30 cellular contexts compared by ENCODE assay signal in the genomic region with DNA sequence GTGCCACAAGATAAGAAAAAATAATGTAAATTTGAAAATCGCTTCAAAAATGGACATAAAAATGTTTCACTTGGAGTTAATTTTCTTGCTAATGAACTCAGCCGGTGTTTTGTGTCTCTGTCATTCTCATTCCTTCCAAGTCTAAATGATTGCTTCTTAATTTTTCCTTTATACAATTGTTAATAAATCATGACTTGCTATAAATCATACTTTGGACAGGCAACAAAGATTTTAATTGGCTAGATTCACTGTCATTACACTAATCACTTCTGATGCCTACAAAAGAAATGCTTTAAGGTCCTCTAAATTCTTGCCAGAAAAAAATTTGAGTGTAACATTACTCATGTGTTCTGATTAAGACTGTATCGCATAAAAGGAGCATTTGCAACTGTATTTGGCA.
"Had no signal": no experiment of that assay in that cellular context is flagged by ENCODE, and none has a peak within 500 bp of the region (broad histone marks: within the 10 kb centered on the region; RNA-seq: fewer than 3 reads in every experiment).

No MANE protein-coding gene starts in this region.

- H3K4me2 ChIP-seq: smooth muscle cell had no signal

- H3K27me3 ChIP-seq: neutrophil, pancreas, spleen, suprapubic skin, testis, tibial artery, transverse colon, upper lobe of left lung, vagina had no signal

- H3K4me1 ChIP-seq: pancreas, prostate gland, spleen, suprapubic skin, testis, transverse colon, upper lobe of left lung, vagina had no signal

- FAIRE-seq: pancreas, urothelium cell line had no signal

- DNase-seq: naive thymus-derived CD8-positive, alpha-beta T cell; nephron progenitor cell; nucleus accumbens; pancreas; retina; right cardiac atrium; spleen; stimulated activated CD4-positive, alpha-beta T cell treated with anti-CD3 and anti-CD28 coated beads, Interleukin-12 subunit alpha, Interleukin-12 subunit beta, amount 100 ng/mL, for 4 hours; stimulated activated CD4-positive, alpha-beta T cell treated with anti-CD3 and anti-CD28 coated beads, Interleukin-1b, Interleukin-23, amount 100 ng/mL, for 48 hours; stimulated activated CD4-positive, alpha-beta T cell treated with anti-CD3 and anti-CD28 coated beads, Interleukin-4, amount 100 ng/mL, for 1 hour; stimulated activated CD4-positive, alpha-beta T cell treated with anti-CD3 and anti-CD28 coated beads, Interleukin-4, amount 100 ng/mL, for 4 hours; stimulated activated CD8-positive, alpha-beta memory T cell treated with anti-CD3 and anti-CD28 coated beads, Interleukin-4, amount 100 ng/mL, for 48 hours; stimulated activated naive CD4-positive, alpha-beta T cell; stimulated activated naive CD8-positive, alpha-beta T cell treated with anti-CD3 and anti-CD28 coated beads, Interleukin-15, amount 100 ng/mL, for 72 hours; stimulated activated naive CD8-positive, alpha-beta T cell treated with anti-CD3 and anti-CD28 coated beads, Interleukin-15, Interleukin-2, amounts not matched to agents 100 U/mL and 50 U/mL, for 24 hours; substantia nigra; testis; tibial artery; transverse colon; upper lobe of left lung had no signal

- H3K27ac ChIP-seq: neutrophil, pancreas, prostate gland, skin epidermis, spleen, suprapubic skin, testis, tibial artery, transverse colon, upper lobe of left lung, vagina had no signal

- ATAC-seq: naive thymus-derived CD8-positive, alpha-beta T cell; natural killer cell treated with Interleukin-12 subunit alpha and Interleukin-12 subunit beta and Interleukin-15 and Interleukin-18, amount 100 ng/mL, for 72 hours; pancreas; right cardiac atrium; sciatic nerve; stimulated activated memory B cell treated with anti-CD40 and anti-IgM and Interleukin-4, amounts not matched to agents 10 μg/mL and 1 μg/mL and 100 μg/mL, for 72 hours; stimulated activated naive CD8-positive, alpha-beta T cell treated with anti-CD3 and anti-CD28 coated beads, Interleukin-15, amount 100 ng/mL, for 72 hours; stimulated activated naive CD8-positive, alpha-beta T cell treated with anti-CD3 and anti-CD28 coated beads, Interleukin-15, Interleukin-2, amounts not matched to agents 100 U/mL and 50 U/mL, for 24 hours had no signal

- H3K4me3 ChIP-seq: pancreas, prostate gland, skin epidermis, smooth muscle cell, spleen, suprapubic skin, testis, tibial artery, transverse colon, upper lobe of left lung, vagina had no signal

- H3K9me3 ChIP-seq: neutrophil, pancreas, prostate gland, spleen, suprapubic skin, testis, tibial artery, transverse colon, upper lobe of left lung, vagina had no signal

- H3K36me3 ChIP-seq: neutrophil, pancreas, prostate gland, spleen, suprapubic skin, tibial artery, transverse colon, upper lobe of left lung, vagina had no signal
